In the genomic region with DNA sequence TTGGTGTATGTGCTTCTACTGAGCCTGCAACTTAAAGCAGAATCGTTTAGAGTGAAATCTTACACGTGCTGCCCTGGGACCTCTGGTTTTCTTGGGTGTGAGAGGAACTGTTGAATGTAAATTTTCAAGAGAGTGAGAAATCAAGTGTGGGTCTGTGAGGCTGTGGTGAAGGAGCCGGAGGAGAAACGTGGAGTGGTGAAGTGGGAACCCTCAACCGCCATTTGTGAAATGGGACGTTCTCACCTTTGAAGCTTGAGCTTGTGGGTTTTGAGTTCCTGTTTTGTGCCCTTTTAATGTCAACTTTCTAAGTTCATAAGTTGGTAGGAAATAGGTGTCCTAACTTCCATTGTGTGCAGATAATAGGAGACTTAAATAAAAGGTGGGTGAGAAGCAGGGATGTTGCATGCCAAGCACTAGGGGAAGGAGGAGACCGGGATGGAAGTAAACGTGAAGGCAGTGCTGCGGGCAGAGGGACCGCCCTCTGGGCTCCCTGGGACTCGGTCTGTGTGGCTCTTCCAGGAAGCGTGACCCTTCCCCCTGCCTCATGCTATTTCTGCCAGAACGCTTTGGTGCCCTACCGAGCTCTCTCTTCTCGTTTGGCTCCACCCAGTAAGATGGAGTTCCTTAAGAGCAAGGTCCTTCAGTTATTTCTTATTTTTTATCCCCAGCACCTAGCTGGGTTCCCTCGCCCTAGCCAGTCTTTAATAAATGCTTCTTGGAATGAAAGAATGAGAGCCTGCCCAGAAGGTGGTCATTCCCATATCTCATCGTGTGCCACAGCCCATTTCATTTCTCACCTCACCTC, we compare ENCODE assay signal across 8 cellular contexts. TPM values are rescaled to one million over a fixed set of nuclear protein-coding genes. Genes with fewer than 3 reads are reported as not detected.
DNase-seq lines count a peak whose midpoint lies in the region; ATAC-seq lines count a peak whose summit lies in the region.

No MANE protein-coding gene starts in this region.

- DNase-seq in T-helper 9 cell (peak; percentile 42), GM03348 (ENCODE audit: low spot score) (no peak), NCI-H524 treated with DMSO at 0.1 percent for 48 hours (lab: John Stamatoyannopoulos, UW) (no peak), cerebellum (ENCODE audit: low spot score) (no peak), NCI-H69 (lab: John Stamatoyannopoulos, UW) (no peak)
- peak; percentile 30 for DNase-seq in effector CD8-positive, alpha-beta T cell (lab: John Stamatoyannopoulos, UW)

- ATAC-seq in GM18508 (IDR thresholded peaks at IDR 0.05; ENCODE audit: insufficient read depth, unreplicated experiment) (peak; percentile 14), HG02798 (IDR thresholded peaks at IDR 0.05; ENCODE audit: poor library complexity, unreplicated experiment) (peak; percentile 30)

RNA-seq across cellular contexts. Expression of a gene that starts 56.0 kb away (rescaled TPM):
- 35.9 TPM for total RNA-seq in cerebellum

Comparison
In these comparisons a context has a peak if more than half of its experiments do, and no peak if none do; other contexts are left out.
1. DNase-seq: peak in T-helper 9 cell (single experiment) and effector CD8-positive, alpha-beta T cell (single experiment); none in GM03348 (single experiment), NCI-H524 treated with DMSO at 0.1 percent for 48 hours (single experiment), cerebellum (single experiment) and NCI-H69 (single experiment).